Comparison of ENCODE assay signal across 13 cellular contexts in the genomic region with DNA sequence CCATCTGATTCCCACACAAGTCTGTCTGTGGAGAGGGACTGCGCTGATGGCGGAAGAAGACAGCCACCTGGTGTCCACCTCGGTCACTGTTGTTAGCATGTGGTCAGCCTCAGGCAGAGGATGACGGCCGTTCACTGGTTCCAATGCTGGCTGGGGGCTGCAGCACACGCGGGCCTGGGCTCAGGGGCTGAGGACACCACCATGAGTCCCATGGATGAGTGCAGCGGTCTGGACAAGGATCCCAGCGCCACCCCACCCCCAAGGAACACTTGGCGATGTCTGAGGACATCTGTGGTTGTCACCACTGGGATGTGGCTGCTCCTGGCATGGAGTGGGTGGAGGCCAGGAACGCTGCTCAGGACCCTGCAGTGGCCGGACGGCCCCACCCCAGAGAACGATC.
DNase-seq lines count a peak whose midpoint lies in the region; ATAC-seq and TF ChIP-seq lines count a peak whose summit lies in the region.
"Had no signal": no experiment of that assay in that cellular context is flagged by ENCODE, and none has a peak within 500 bp of the region (broad histone marks: within the 10 kb centered on the region; RNA-seq: fewer than 3 reads in every experiment).

No MANE protein-coding gene starts in this region.

- H3K36me3 ChIP-seq in muscle layer of duodenum (ENCODE audit: control insufficient read depth in 1 of 2, insufficient read depth in 2 of 2, low read length in 2 of 2): peaks cover 39 to 70% of the 10 kb centered on the region in 2 donors
- H3K36me3 ChIP-seq in tibial artery: peaks cover 36 to 87% (median 77%) of the 10 kb centered on the region in 3 donors

- CTCF ChIA-PET in RWPE1 (lab: Yijun Ruan, JAX): interaction anchor here (1.0 kb wide), 1 partner anchor 10 kb away, joined by 5 read pairs; no protein-coding TSS in a partner anchor

- no peak overlapping the region for H3K4me3 ChIP-seq in muscle layer of duodenum (ENCODE audit: low read depth in 1 of 2, low read length in 2 of 2)
- no peak overlapping the region for H3K4me3 ChIP-seq in tibial artery
- H3K4me3 ChIP-seq: BLaER1 had no signal

- H3K9me3 Mint-ChIP-seq in dendritic cell treated with granulocyte-macrophage colony-stimulating factor and Interleukin-4, amounts not matched to agents 40 ng/mL and 50 ng/mL, for 4 days: no peaks in the 10 kb centered on the region
- H3K9me3 Mint-ChIP-seq: activated CD4-positive, alpha-beta memory T cell treated with anti-CD3 and anti-CD28 coated beads for 36 hours had no signal

- peaks cover 82% of the 10 kb centered on the region for H3K4me1 Mint-ChIP-seq in dendritic cell treated with granulocyte-macrophage colony-stimulating factor and Interleukin-4, amounts not matched to agents 40 ng/mL and 50 ng/mL, for 4 days (ENCODE audit: low read depth)

- H3K9me3 ChIP-seq in muscle layer of duodenum (ENCODE audit: control insufficient read depth in 1 of 2, low read length in 2 of 2) (no peaks in the 10 kb centered on the region), tibial artery (no peaks in the 10 kb centered on the region)
- H3K9me3 ChIP-seq: BLaER1 had no signal

- H3K36me3 Mint-ChIP-seq in dendritic cell treated with granulocyte-macrophage colony-stimulating factor and Interleukin-4, amounts not matched to agents 40 ng/mL and 50 ng/mL, for 4 days (ENCODE audit: low read depth): peaks cover 100% of the 10 kb centered on the region

- DNase-seq in RWPE1 (ENCODE audit: low spot score): no peak
- DNase-seq in tibial artery: no peak
- no peak for DNase-seq in NCI-H524 treated with DMSO at 0.1 percent for 48 hours (lab: John Stamatoyannopoulos, UW)
- no peak for DNase-seq in GM19238 (ENCODE audit: insufficient read length, low spot score)
- DNase-seq: activated CD4-positive, alpha-beta memory T cell treated with anti-CD3 and anti-CD28 coated beads for 36 hours; Karpas-422; kidney glomerular epithelial cell; NCI-H2029 treated with DMSO at 0.1 percent for 48 hours; NCI-H82 had no signal

- H3K27me3 ChIP-seq in muscle layer of duodenum (ENCODE audit: low read depth, low read length) (no peaks in the 10 kb centered on the region), tibial artery (no peaks in the 10 kb centered on the region)
- H3K27me3 ChIP-seq: BLaER1 had no signal

- peak overlapping the region; percentile 83 for H3K27ac Mint-ChIP-seq in dendritic cell treated with granulocyte-macrophage colony-stimulating factor and Interleukin-4, amounts not matched to agents 40 ng/mL and 50 ng/mL, for 4 days
- H3K27ac Mint-ChIP-seq: activated CD4-positive, alpha-beta memory T cell treated with anti-CD3 and anti-CD28 coated beads for 36 hours had no signal

- H3K27ac ChIP-seq in RWPE1 (peak overlapping the region; percentile 100), muscle layer of duodenum (ENCODE audit: low read length) (peak overlapping the region; percentile 51), tibial artery (peak overlapping the region; percentile 55 to 64)
- H3K27ac ChIP-seq: BLaER1 had no signal

- H3K4me1 ChIP-seq in muscle layer of duodenum (ENCODE audit: control insufficient read depth in 1 of 2, insufficient read depth in 2 of 2, low read length in 2 of 2): peaks cover 0 to 14% of the 10 kb centered on the region in 2 donors
- peaks cover 0 to 56% (median 33%) of the 10 kb centered on the region in 4 donors for H3K4me1 ChIP-seq in tibial artery

- POLR2A ChIA-PET in RWPE1 (lab: Yijun Ruan, JAX; ENCODE audit: low non-redundant PET): interaction anchor here (0.9 kb wide), 1 partner anchor 10 kb away, joined by 5 read pairs; no protein-coding TSS in a partner anchor

- TF ChIP-seq CTCF in RWPE1 (conservative IDR thresholded peaks at IDR 0.05; ENCODE audit: low read depth): no peak
- no peak for TF ChIP-seq CTCF in tibial artery (IDR thresholded peaks at IDR 0.05)

- ATAC-seq in GM19328 (IDR thresholded peaks at IDR 0.05; ENCODE audit: unreplicated experiment): no peak

- no peak overlapping the region for H3K4me3 Mint-ChIP-seq in dendritic cell treated with granulocyte-macrophage colony-stimulating factor and Interleukin-4, amounts not matched to agents 40 ng/mL and 50 ng/mL, for 4 days
- H3K4me3 Mint-ChIP-seq: activated CD4-positive, alpha-beta memory T cell treated with anti-CD3 and anti-CD28 coated beads for 36 hours had no signal

- H3K27me3 Mint-ChIP-seq in dendritic cell treated with granulocyte-macrophage colony-stimulating factor and Interleukin-4, amounts not matched to agents 40 ng/mL and 50 ng/mL, for 4 days: no peaks in the 10 kb centered on the region
- H3K27me3 Mint-ChIP-seq: activated CD4-positive, alpha-beta memory T cell treated with anti-CD3 and anti-CD28 coated beads for 36 hours had no signal

- intact Hi-C loops in dendritic cell treated with granulocyte-macrophage colony-stimulating factor and Interleukin-4, amounts not matched to agents 40 ng/mL and 50 ng/mL, for 4 days (cut with micrococcal nuclease): no loop called here
- intact Hi-C loops in tibial artery (cut with DNase I; ENCODE audit: low total_unique reads): no loop called here
